Comparison of ENCODE assay signal across 20 cellular contexts in genomic region chr21:31278511-31279155, GRCh38.
"Had no signal": no experiment of that assay in that cellular context is flagged by ENCODE, and none has a peak within 500 bp of the region (broad histone marks: within the 10 kb centered on the region; RNA-seq: fewer than 3 reads in every experiment).

No MANE protein-coding gene starts in this region.

- ATAC-seq: activated CD4-positive, alpha-beta T cell treated with anti-CD3 and anti-CD28 coated beads for 36 hours; activated naive CD4-positive, alpha-beta T cell treated with anti-CD3 and anti-CD28 coated beads, Interleukin-2, amount 50 U/mL, for 72 hours; body of pancreas; esophagus mucosa; left lobe of liver; natural killer cell treated with Interleukin-12 subunit alpha and Interleukin-12 subunit beta and Interleukin-15 and Interleukin-18, amount 100 ng/mL, for 72 hours; pancreas; sciatic nerve; stimulated activated memory B cell treated with anti-CD40 and anti-IgM and Interleukin-4, amounts not matched to agents 10 μg/mL and 1 μg/mL and 100 μg/mL, for 72 hours; WTC11 had no signal

- DNase-seq: activated CD4-positive, alpha-beta T cell treated with anti-CD3 and anti-CD28 coated beads for 36 hours; activated CD4-positive, alpha-beta T cell treated with anti-CD3 and anti-CD28 coated beads, Interleukin-2, amount 50 U/mL, for 48 hours; activated gamma-delta T cell treated with Interleukin-2 at 50 U/mL for 16 hours; adrenal gland; body of pancreas; central memory CD4-positive, alpha-beta T cell; effector CD4-positive, alpha-beta T cell; head of caudate nucleus; kidney; pancreas; stimulated activated CD4-positive, alpha-beta T cell treated with anti-CD3 and anti-CD28 coated beads, Interleukin-4, amount 100 ng/mL, for 4 hours; testis had no signal

- H3K4me3 ChIP-seq: adrenal gland, body of pancreas, lung, pancreas, testis had no signal
